In the genomic region with DNA sequence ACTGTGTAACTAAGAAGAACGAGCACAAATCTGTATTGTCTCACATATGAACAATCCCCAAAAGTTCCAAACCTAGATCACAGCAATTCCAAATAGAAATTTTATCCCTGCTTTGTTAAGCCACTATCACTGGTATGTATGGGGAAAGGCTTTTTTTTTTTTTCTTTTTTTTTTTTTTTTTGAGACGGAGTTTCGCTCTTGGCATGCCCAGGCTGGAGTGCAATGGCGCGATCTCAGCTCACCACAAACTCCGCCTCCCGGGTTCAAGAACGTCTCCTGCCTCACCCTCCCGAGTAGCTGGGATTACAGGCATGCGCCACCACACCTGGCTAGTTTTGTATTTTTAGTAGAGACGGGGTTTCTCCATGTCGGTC, we compare ENCODE assay signal across 8 cellular contexts. TPM values are rescaled to one million over a fixed set of nuclear protein-coding genes. Genes with fewer than 3 reads are reported as not detected.
DNase-seq lines count a peak whose midpoint lies in the region; ATAC-seq and TF ChIP-seq lines count a peak whose summit lies in the region.
"Not testable (repeated sequence)": the region's sequence is repeated elsewhere in the genome, so short reads cannot be mapped to it uniquely, and the experiment has no call there.

No MANE protein-coding gene starts in this region.

- BruUV-seq in OCI-LY7 (replicated peaks; lab: Mats Ljungman, UMichigan), result not testable (repeated sequence)

- peaks cover 22% of the 10 kb centered on the region for H3K4me1 Mint-ChIP-seq in nephron progenitor cell
- peaks cover 27 to 34% of the 10 kb centered on the region in 2 donors for H3K4me1 Mint-ChIP-seq in stimulated activated naive B cell treated with anti-CD40 and anti-IgM and Interleukin-4, amounts not matched to agents 10 μg/mL and 1 μg/mL and 100 μg/mL, for 72 hours

- CTCF ChIA-PET in OCI-LY7 (lab: Charles Lee; ENCODE audit: unreplicated experiment), result not testable (repeated sequence)

- H3K4me3 ChIP-seq in HFF-Myc (replicated peaks; ENCODE audit: low read depth, low read length), result peak overlapping the region; percentile 70
- H3K4me3 ChIP-seq in OCI-LY7 (ENCODE audit: low read depth, low read length, poor library complexity, severe bottlenecking), result peak overlapping the region; percentile 81
- H3K4me3 ChIP-seq in iPS DF 6.9 (ENCODE audit: low read length), result peak overlapping the region; percentile 71; the same call in 1 of the 2 replicates

- not testable (repeated sequence) for H3K27me3 ChIP-seq in iPS DF 6.9 (ENCODE audit: control insufficient read depth, insufficient read depth, low read length)

- peak overlapping the region; percentile 99 for H3K4me3 Mint-ChIP-seq in nephron progenitor cell
- peak overlapping the region; percentile 87 for H3K4me3 Mint-ChIP-seq in stimulated activated naive B cell treated with anti-CD40 and anti-IgM and Interleukin-4, amounts not matched to agents 10 μg/mL and 1 μg/mL and 100 μg/mL, for 72 hours

- H4K20me1 ChIP-seq in OCI-LY7 (ENCODE audit: insufficient read depth, low read length), result not testable (repeated sequence)

- not testable (repeated sequence) for TF ChIP-seq CTCF in C4-2B (conservative IDR thresholded peaks at IDR 0.05); HFF-Myc (IDR thresholded peaks at IDR 0.05; ENCODE audit: low read depth, low read length, missing control alignments); OCI-LY7 (conservative IDR thresholded peaks at IDR 0.05; ENCODE audit: low read length); nephron progenitor cell (IDR thresholded peaks at IDR 0.05)

- H3K27ac Mint-ChIP-seq in nephron progenitor cell, result peak overlapping the region; percentile 100
- peak overlapping the region; percentile 94 for H3K27ac Mint-ChIP-seq in stimulated activated naive B cell treated with anti-CD40 and anti-IgM and Interleukin-4, amounts not matched to agents 10 μg/mL and 1 μg/mL and 100 μg/mL, for 72 hours

- H3K4me2 ChIP-seq in OCI-LY7 (ENCODE audit: low read length), result peak overlapping the region; percentile 94

- H2AFZ ChIP-seq in OCI-LY7 (ENCODE audit: low read length), result peak overlapping the region; percentile 74; the same call in 1 of the 2 replicates

- DNase-seq in HFF-Myc (ENCODE audit: extremely low read depth, low read depth); iPS DF 6.9 (ENCODE audit: low read depth, low spot score); nephron progenitor cell: not testable (repeated sequence)
- peak; percentile 15 for DNase-seq in OCI-LY7 (ENCODE audit: low spot score)
- peak; percentile 12 for DNase-seq in activated T-cell treated with anti-CD3 and anti-CD28 coated beads for 48 hours (ENCODE audit: low read depth)
- peak; percentile 15 for DNase-seq in dermis blood vessel endothelial cell
- DNase-seq in stimulated activated naive B cell treated with anti-CD40 and anti-IgM and Interleukin-4, amounts not matched to agents 10 μg/mL and 1 μg/mL and 100 μg/mL, for 72 hours, result peak; percentile 5

- POLR2A ChIA-PET in OCI-LY7 (lab: Charles Lee), result interaction anchor here (0.7 to 1.1 kb wide), 3 partner anchors 21 to 375 kb away, joined by 3 to 4 read pairs (median 4); no protein-coding TSS in a partner anchor

- H3K4me1 ChIP-seq in OCI-LY7 (ENCODE audit: insufficient read depth, low read length, poor library complexity, severe bottlenecking), result peaks cover 20% of the 10 kb centered on the region
- H3K4me1 ChIP-seq in iPS DF 6.9 (ENCODE audit: control insufficient read depth, insufficient read depth, low read length), result not testable (repeated sequence)

- H3K79me2 ChIP-seq in OCI-LY7 (ENCODE audit: insufficient read depth, low read depth, low read length), result peaks cover 30% of the 10 kb centered on the region

- H3K9me3 Mint-ChIP-seq in nephron progenitor cell; stimulated activated naive B cell treated with anti-CD40 and anti-IgM and Interleukin-4, amounts not matched to agents 10 μg/mL and 1 μg/mL and 100 μg/mL, for 72 hours: not testable (repeated sequence)

- intact Hi-C loops in OCI-LY7 (cut with micrococcal nuclease; ENCODE audit: unreplicated experiment), result loop anchor here (2.0 kb wide), 1 partner anchor 24 kb away; the partner anchor contains the start of gene DNAJA1

- peaks cover 36% of the 10 kb centered on the region for H3K36me3 ChIP-seq in OCI-LY7 (ENCODE audit: insufficient read depth, low read length)
- H3K36me3 ChIP-seq in iPS DF 6.9 (ENCODE audit: control insufficient read depth, insufficient read depth, low read length), result not testable (repeated sequence)

- ATAC-seq in stimulated activated naive B cell treated with anti-CD40 and anti-IgM and Interleukin-4, amounts not matched to agents 10 μg/mL and 1 μg/mL and 100 μg/mL, for 72 hours (replicated peaks), result peak; percentile 11 to 27

- peaks cover 26% of the 10 kb centered on the region for H3K36me3 Mint-ChIP-seq in nephron progenitor cell (ENCODE audit: low read depth)
- H3K36me3 Mint-ChIP-seq in stimulated activated naive B cell treated with anti-CD40 and anti-IgM and Interleukin-4, amounts not matched to agents 10 μg/mL and 1 μg/mL and 100 μg/mL, for 72 hours, result peaks cover 23 to 31% of the 10 kb centered on the region in 2 donors

- H3K27ac ChIP-seq in C4-2B (peak overlapping the region; percentile 86), OCI-LY7 (ENCODE audit: low read depth, low read length, poor library complexity, severe bottlenecking) (peak overlapping the region; percentile 72)
- not testable (repeated sequence) for H3K27ac ChIP-seq in iPS DF 6.9 (ENCODE audit: low read length)

- not testable (repeated sequence) for H3K9me2 ChIP-seq in OCI-LY7 (ENCODE audit: insufficient read depth, low read length)

- H3K9me3 ChIP-seq in OCI-LY7 (ENCODE audit: low read length); iPS DF 6.9 (ENCODE audit: control insufficient read depth, insufficient read depth, low read length): not testable (repeated sequence)

- not testable (repeated sequence) for H3K27me3 Mint-ChIP-seq in nephron progenitor cell (ENCODE audit: low read depth, poor library complexity); stimulated activated naive B cell treated with anti-CD40 and anti-IgM and Interleukin-4, amounts not matched to agents 10 μg/mL and 1 μg/mL and 100 μg/mL, for 72 hours

- no CpG with 5 or more reads among the region's 12 CpGs for WGBS in iPS DF 6.9 (ENCODE audit: insufficient coverage, insufficient read length)

RNA-seq across cellular contexts. Expression of gene APTX, which starts 0.8 kb away (rescaled TPM):
- 51.0 TPM in 2 replicates for total RNA-seq in OCI-LY7 (2014; rRNA removed; shearing (Covaris generic))
- 48.3 and 52.2 TPM in 2 replicates for total RNA-seq in OCI-LY7 (2022)
- total RNA-seq in dermis blood vessel endothelial cell, result 21.3 and 28.5 TPM in 2 replicates

RNA-seq across cellular contexts. Expression of gene DNAJA1, which starts 24.4 kb away (rescaled TPM):
- total RNA-seq in OCI-LY7 (2014; rRNA removed; shearing (Covaris generic)), result 110 and 136 TPM in 2 replicates
- 65.3 and 109 TPM in 2 replicates for total RNA-seq in OCI-LY7 (2022)
- total RNA-seq in dermis blood vessel endothelial cell, result 134 and 149 TPM in 2 replicates
